21 cellular contexts compared by ENCODE assay signal in genomic region chr4:111793686-111794085, GRCh38.
"Had no signal": no experiment of that assay in that cellular context is flagged by ENCODE, and none has a peak within 500 bp of the region (broad histone marks: within the 10 kb centered on the region; RNA-seq: fewer than 3 reads in every experiment).

No MANE protein-coding gene starts in this region.

- H3K4me1 ChIP-seq: esophagus muscularis mucosa, gastrocnemius medialis, heart right ventricle, left lung, lower lobe of right lung, right atrium auricular region, sigmoid colon, stomach had no signal

- H3K27ac ChIP-seq: epithelial cell of prostate, esophagus muscularis mucosa, gastrocnemius medialis, heart right ventricle, left lung, lower lobe of right lung, neutrophil, right atrium auricular region, sigmoid colon, skin epidermis, stomach had no signal

- H3K27ac Mint-ChIP-seq: effector memory CD8-positive, alpha-beta T cell; immature natural killer cell; naive B cell; nephron progenitor cell had no signal

- H3K4me3 ChIP-seq: esophagus muscularis mucosa, gastrocnemius medialis, heart right ventricle, left lung, lower lobe of right lung, right atrium auricular region, sigmoid colon, skin epidermis, stomach had no signal

- H3K36me3 Mint-ChIP-seq: immature natural killer cell, naive B cell had no signal

- H3K27me3 ChIP-seq: esophagus muscularis mucosa, gastrocnemius medialis, left lung, right atrium auricular region, sigmoid colon, stomach had no signal

- H3K9me3 ChIP-seq: esophagus muscularis mucosa, gastrocnemius medialis, heart right ventricle, left lung, lower lobe of right lung, neutrophil, right atrium auricular region, sigmoid colon, stomach had no signal

- ATAC-seq: effector memory CD8-positive, alpha-beta T cell; gastrocnemius medialis; heart right ventricle; left lung; lower lobe of right lung had no signal

- H3K36me3 ChIP-seq: esophagus muscularis mucosa, gastrocnemius medialis, heart right ventricle, left lung, lower lobe of right lung, neutrophil, right atrium auricular region, sigmoid colon, stomach had no signal

- H3K4me3 Mint-ChIP-seq: effector memory CD8-positive, alpha-beta T cell; immature natural killer cell; naive B cell; nephron progenitor cell had no signal

- DNase-seq: effector memory CD8-positive, alpha-beta T cell; gastrocnemius medialis; heart right ventricle; immature natural killer cell; left lung; lower lobe of right lung; mesenchymal stem cell; naive B cell; nephron progenitor cell; posterior cingulate gyrus; sigmoid colon; stimulated activated CD4-positive, alpha-beta T cell treated with anti-CD3 and anti-CD28 coated beads, Interleukin-2, amount 100 ng/mL, for 24 hours; stimulated activated naive CD4-positive, alpha-beta T cell; stomach; substantia nigra; trophoblast cell had no signal

- H3K27me3 Mint-ChIP-seq: effector memory CD8-positive, alpha-beta T cell had no signal

- H3K9me3 Mint-ChIP-seq: nephron progenitor cell had no signal

- H3K4me1 Mint-ChIP-seq: immature natural killer cell, naive B cell had no signal
